Comparison of ENCODE assay signal across 27 cellular contexts in the genomic region with DNA sequence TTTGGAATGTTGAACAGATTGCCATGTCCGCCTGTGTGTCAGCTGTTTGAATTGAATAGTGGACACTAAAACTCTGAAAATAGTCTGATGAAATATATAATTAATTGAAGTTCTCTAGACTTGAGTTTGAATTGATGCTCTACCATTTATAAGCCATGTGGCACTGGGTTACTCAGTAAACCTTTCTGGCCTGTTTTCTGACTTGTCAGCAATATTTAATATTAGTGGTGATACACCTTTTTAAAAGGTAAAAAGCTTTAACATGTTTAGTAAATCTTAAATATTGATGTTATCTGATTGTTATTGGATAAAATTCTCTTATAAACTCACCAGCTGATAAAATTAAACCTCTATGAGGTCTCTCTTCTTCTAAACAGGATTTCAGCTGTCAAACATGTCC.
"Had no signal": no experiment of that assay in that cellular context is flagged by ENCODE, and none has a peak within 500 bp of the region (broad histone marks: within the 10 kb centered on the region; RNA-seq: fewer than 3 reads in every experiment).

No MANE protein-coding gene starts in this region.

- H3K36me3 ChIP-seq: left ventricle myocardium inferior, pancreas, prostate gland, sigmoid colon, thyroid gland, transverse colon, upper lobe of left lung, vagina had no signal

- H3K4me1 Mint-ChIP-seq: stimulated activated memory B cell treated with anti-CD40 and anti-IgM and Interleukin-4, amounts not matched to agents 10 μg/mL and 1 μg/mL and 100 μg/mL, for 72 hours; stimulated activated naive CD8-positive, alpha-beta T cell treated with anti-CD3 and anti-CD28 coated beads, Interleukin-15, amount 100 ng/mL, for 72 hours had no signal

- H3K4me3 Mint-ChIP-seq: naive thymus-derived CD4-positive, alpha-beta T cell; natural killer cell treated with Interleukin-12 subunit alpha and Interleukin-12 subunit beta and Interleukin-15 and Interleukin-18, amount 100 ng/mL, for 72 hours; stimulated activated memory B cell treated with anti-CD40 and anti-IgM and Interleukin-4, amounts not matched to agents 10 μg/mL and 1 μg/mL and 100 μg/mL, for 72 hours; stimulated activated naive CD8-positive, alpha-beta T cell treated with anti-CD3 and anti-CD28 coated beads, Interleukin-15, amount 100 ng/mL, for 72 hours had no signal

- H3K4me1 ChIP-seq: pancreas, prostate gland, sigmoid colon, thyroid gland, transverse colon, upper lobe of left lung, vagina had no signal

- H3K9me3 Mint-ChIP-seq: stimulated activated memory B cell treated with anti-CD40 and anti-IgM and Interleukin-4, amounts not matched to agents 10 μg/mL and 1 μg/mL and 100 μg/mL, for 72 hours had no signal

- H3K36me3 Mint-ChIP-seq: naive thymus-derived CD4-positive, alpha-beta T cell; natural killer cell treated with Interleukin-12 subunit alpha and Interleukin-12 subunit beta and Interleukin-15 and Interleukin-18, amount 100 ng/mL, for 72 hours; stimulated activated memory B cell treated with anti-CD40 and anti-IgM and Interleukin-4, amounts not matched to agents 10 μg/mL and 1 μg/mL and 100 μg/mL, for 72 hours had no signal

- FAIRE-seq: pancreas, small intestine had no signal

- ATAC-seq: natural killer cell treated with Interleukin-12 subunit alpha and Interleukin-12 subunit beta and Interleukin-15 and Interleukin-18, amount 100 ng/mL, for 72 hours; stimulated activated memory B cell treated with anti-CD40 and anti-IgM and Interleukin-4, amounts not matched to agents 10 μg/mL and 1 μg/mL and 100 μg/mL, for 72 hours; stimulated activated naive CD8-positive, alpha-beta T cell treated with anti-CD3 and anti-CD28 coated beads, Interleukin-15, amount 100 ng/mL, for 72 hours had no signal

- DNase-seq: islet precursor cell; left ventricle myocardium inferior; mesendoderm; mucosa of descending colon; naive thymus-derived CD4-positive, alpha-beta T cell; nucleus accumbens; pancreas; posterior cingulate gyrus; retina; right cardiac atrium; sigmoid colon; small intestine; stimulated activated CD4-positive, alpha-beta T cell treated with anti-CD3 and anti-CD28 coated beads, Interleukin-1b, Interleukin-23, amount 100 ng/mL, for 48 hours; stimulated activated CD4-positive, alpha-beta T cell treated with anti-CD3 and anti-CD28 coated beads, Interleukin-2, amount 100 ng/mL, for 48 hours; stimulated activated CD4-positive, alpha-beta T cell treated with anti-CD3 and anti-CD28 coated beads, Interleukin-4, amount 100 ng/mL, for 4 hours; stimulated activated CD8-positive, alpha-beta memory T cell treated with anti-CD3 and anti-CD28 coated beads, Interleukin-4, amount 100 ng/mL, for 48 hours; stimulated activated naive CD4-positive, alpha-beta T cell treated with Interleukin-2 at 50 U/mL for 16 hours; stimulated activated naive CD8-positive, alpha-beta T cell treated with anti-CD3 and anti-CD28 coated beads, Interleukin-15, amount 100 ng/mL, for 72 hours; substantia nigra; thyroid gland; transverse colon had no signal

- H3K27me3 ChIP-seq: pancreas, sigmoid colon, thyroid gland, transverse colon, upper lobe of left lung, vagina had no signal

- H3K9me3 ChIP-seq: mucosa of descending colon, pancreas, prostate gland, sigmoid colon, thyroid gland, transverse colon, upper lobe of left lung, vagina had no signal

- H3K27ac ChIP-seq: left ventricle myocardium inferior, pancreas, prostate gland, sigmoid colon, thyroid gland, transverse colon, upper lobe of left lung, vagina had no signal

- H3K27ac Mint-ChIP-seq: naive thymus-derived CD4-positive, alpha-beta T cell; natural killer cell treated with Interleukin-12 subunit alpha and Interleukin-12 subunit beta and Interleukin-15 and Interleukin-18, amount 100 ng/mL, for 72 hours; stimulated activated memory B cell treated with anti-CD40 and anti-IgM and Interleukin-4, amounts not matched to agents 10 μg/mL and 1 μg/mL and 100 μg/mL, for 72 hours had no signal

- H3K4me3 ChIP-seq: left ventricle myocardium inferior, lung, mucosa of descending colon, pancreas, prostate gland, sigmoid colon, thyroid gland, transverse colon, upper lobe of left lung, vagina had no signal

- H3K27me3 Mint-ChIP-seq: naive thymus-derived CD4-positive, alpha-beta T cell; natural killer cell treated with Interleukin-12 subunit alpha and Interleukin-12 subunit beta and Interleukin-15 and Interleukin-18, amount 100 ng/mL, for 72 hours; stimulated activated memory B cell treated with anti-CD40 and anti-IgM and Interleukin-4, amounts not matched to agents 10 μg/mL and 1 μg/mL and 100 μg/mL, for 72 hours; stimulated activated naive CD8-positive, alpha-beta T cell treated with anti-CD3 and anti-CD28 coated beads, Interleukin-15, amount 100 ng/mL, for 72 hours had no signal
